11 cellular contexts compared by ENCODE assay signal in genomic region chr9:35798658-35799366, GRCh38. TPM values are rescaled to one million over a fixed set of nuclear protein-coding genes. Genes with fewer than 3 reads are reported as not detected.
DNase-seq lines count a peak whose midpoint lies in the region; ATAC-seq and TF ChIP-seq lines count a peak whose summit lies in the region.
"Had no signal": no experiment of that assay in that cellular context is flagged by ENCODE, and none has a peak within 500 bp of the region (broad histone marks: within the 10 kb centered on the region; RNA-seq: fewer than 3 reads in every experiment).

No MANE protein-coding gene starts in this region.

- H3K79me2 ChIP-seq in GM23338 (replicated peaks; ENCODE audit: insufficient read depth) = no peaks in the 10 kb centered on the region

- DNase-seq in GM23338 (ENCODE audit: low spot score) (no peak), RPMI8226 (peak; percentile 15), epithelial cell of proximal tubule (ENCODE audit: low read depth) (peak; percentile 63), NCI-H748 (lab: John Stamatoyannopoulos, UW; ENCODE audit: unreplicated experiment) (no peak), HAP-1 (ENCODE audit: low spot score in 2 of 2) (no peak)
- DNase-seq in stimulated activated CD4-positive, alpha-beta T cell treated with anti-CD3 and anti-CD28 coated beads, Interleukin-4, amount 100 ng/mL, for 24 hours = peak; percentile 73
- DNase-seq: activated gamma-delta T cell, kidney, NCI-H446 treated with DMSO at 0.1 percent for 48 hours had no signal

- no peaks in the 10 kb centered on the region; the same call in 2 of the 3 replicates for H3K9me3 Mint-ChIP-seq in GM23338

- no peak overlapping the region for H3K27ac ChIP-seq in GM23338 (ENCODE audit: low read depth)

- H2AFZ ChIP-seq in GM23338 = no peak overlapping the region

- no peak for ATAC-seq in GM23338
- ATAC-seq in HG02763 (IDR thresholded peaks at IDR 0.05; ENCODE audit: unreplicated experiment) = no peak
- ATAC-seq in HG02885 (IDR thresholded peaks at IDR 0.05; ENCODE audit: poor library complexity, unreplicated experiment) = no peak

- TF ChIP-seq CTCF in GM23338 (conservative IDR thresholded peaks at IDR 0.05; ENCODE audit: low read depth in 2 of 2) (no peak), epithelial cell of proximal tubule (conservative IDR thresholded peaks at IDR 0.05; ENCODE audit: low read depth, low read length) (no peak)

- no peaks in the 10 kb centered on the region; the same call in 2 of the 3 replicates for H3K36me3 Mint-ChIP-seq in GM23338 (ENCODE audit: low read depth)

- H3K9me3 ChIP-seq in HAP-1 = no peaks in the 10 kb centered on the region

- H3F3A ChIP-seq in GM23338 (replicated peaks; ENCODE audit: low read depth) = 0 out of 2 replicates have a peak, but pooled peaks cover 3% of the 10 kb centered on the region

- H3K4me1 Mint-ChIP-seq in GM23338 = peaks cover 6% of the 10 kb centered on the region; the same call in 2 of the 3 replicates

- H3K27me3 ChIP-seq in GM23338 (ENCODE audit: insufficient read depth) = no peaks in the 10 kb centered on the region
- no peaks in the 10 kb centered on the region for H3K27me3 ChIP-seq in HAP-1 (ENCODE audit: low read depth)

- no peak overlapping the region for H3K4me2 ChIP-seq in GM23338

- no peaks in the 10 kb centered on the region; the same call in 1 of the 2 replicates for H4K20me1 ChIP-seq in GM23338 (replicated peaks; ENCODE audit: insufficient read depth)

- H3K36me3 ChIP-seq in GM23338 (ENCODE audit: insufficient read depth) (0 out of 2 replicates have a peak, but pooled peaks cover 5% of the 10 kb centered on the region), HAP-1 (replicated peaks) (peaks cover 10% of the 10 kb centered on the region)

- peak overlapping the region; percentile 51; the same call in 1 of the 2 replicates for H3K27ac Mint-ChIP-seq in GM23338

- no peak overlapping the region for H3K4me3 Mint-ChIP-seq in GM23338

- H3K9me2 ChIP-seq in GM23338 (ENCODE audit: insufficient read depth) = no peaks in the 10 kb centered on the region

- in situ Hi-C loops in HAP-1 (cut with MboI; ENCODE audit: low sequenced_read_pairs) = no loop called here

- H3K4me1 ChIP-seq in GM23338 (ENCODE audit: insufficient read depth) (peaks cover 6% of the 10 kb centered on the region; the same call in 1 of the 2 replicates), HAP-1 (no peaks in the 10 kb centered on the region)

- no peak overlapping the region for H3K4me3 ChIP-seq in GM23338
- H3K4me3 ChIP-seq in epithelial cell of proximal tubule (ENCODE audit: low read depth, low read length) = no peak overlapping the region
- no peak overlapping the region for H3K4me3 ChIP-seq in HAP-1

- peaks cover 4% of the 10 kb centered on the region for H3K27me3 Mint-ChIP-seq in GM23338 (ENCODE audit: insufficient read depth, low read depth, poor library complexity)

TF ChIP-seq in GM23338, 12 proteins besides CTCF, POLR2A, EP300 and RAD21 (continues in another document):
- TF ChIP-seq CREB1 (CRISPR knock-in tag; IDR thresholded peaks at IDR 0.05; ENCODE audit: low read depth) (no peak), JUNB (IDR thresholded peaks at IDR 0.05; ENCODE audit: unreplicated experiment) (no peak), REST (IDR thresholded peaks at IDR 0.05; ENCODE audit: unreplicated experiment) (no peak), POLR2AphosphoS5 (IDR thresholded peaks at IDR 0.05; ENCODE audit: low read depth) (no peak), ZNF331 (CRISPR knock-in tag; IDR thresholded peaks at IDR 0.05; ENCODE audit: low read depth) (no peak)

RNA-seq across cellular contexts. Expression of gene NPR2, which starts 7.4 kb away (rescaled TPM):
- total RNA-seq in GM23338 (2014; rRNA removed; shearing (Covaris generic)) = 7.6 and 14.4 TPM in 2 replicates
- polyA plus RNA-seq in GM23338 (2016; fragmentation: Nextera tagmentation; extraction: Ambion mirVana) = 9.0 and 9.8 TPM in 2 replicates
- 7.3 and 11.0 TPM in 2 replicates for total RNA-seq in epithelial cell of proximal tubule

RNA-seq across cellular contexts. Expression of gene SPAG8, which starts 13.2 kb away (rescaled TPM):
- total RNA-seq in GM23338 (2014; rRNA removed; shearing (Covaris generic)) = 0.45 TPM in 1 of 2 replicates, not detected in the other
- polyA plus RNA-seq in GM23338 (2016; fragmentation: Nextera tagmentation; extraction: Ambion mirVana) = 0.17 and 0.45 TPM in 2 replicates
- 0.12 and 0.14 TPM in 2 replicates for total RNA-seq in epithelial cell of proximal tubule

RNA-seq across cellular contexts. Expression of gene HINT2, which starts 16.0 kb away (rescaled TPM):
- total RNA-seq in GM23338 (2014; rRNA removed; shearing (Covaris generic)) = 20.9 and 23.8 TPM in 2 replicates
- 69.9 and 74.5 TPM in 2 replicates for polyA plus RNA-seq in GM23338 (2016; fragmentation: Nextera tagmentation; extraction: Ambion mirVana)
- 25.9 and 32.5 TPM in 2 replicates for total RNA-seq in epithelial cell of proximal tubule

RNA-seq across cellular contexts. Expression of gene FAM221B, which starts 29.7 kb away (rescaled TPM):
- total RNA-seq in GM23338 (2014; rRNA removed; shearing (Covaris generic)) = not detected in 2 replicates
- polyA plus RNA-seq in GM23338 (2016; fragmentation: Nextera tagmentation; extraction: Ambion mirVana) = 0.09 and 0.47 TPM in 2 replicates
- not detected in 2 replicates for total RNA-seq in epithelial cell of proximal tubule
- total RNA-seq: kidney had no signal

RNA-seq across cellular contexts. Expression of gene TMEM8B, which starts 30.2 kb away (rescaled TPM):
- total RNA-seq in GM23338 (2014; rRNA removed; shearing (Covaris generic)) = 5.5 and 7.5 TPM in 2 replicates
- 3.6 and 4.2 TPM in 2 replicates for polyA plus RNA-seq in GM23338 (2016; fragmentation: Nextera tagmentation; extraction: Ambion mirVana)
- total RNA-seq in epithelial cell of proximal tubule = 2.5 and 4.2 TPM in 2 replicates

Comparison
In these comparisons a context has a peak if more than half of its experiments do, and no peak if none do; other contexts are left out.
1. DNase-seq: peak in RPMI8226 (single experiment), epithelial cell of proximal tubule (single experiment) and stimulated activated CD4-positive, alpha-beta T cell treated with anti-CD3 and anti-CD28 coated beads, Interleukin-4, amount 100 ng/mL, for 24 hours (single experiment); none in GM23338 (single experiment), NCI-H748 (single experiment) and HAP-1 (0 of 2).